In genomic region chr5:90170231-90170630, GRCh38 we compare ENCODE assay signal across 17 cellular contexts.
DNase-seq lines count a peak whose midpoint lies in the region; ATAC-seq and TF ChIP-seq lines count a peak whose summit lies in the region.
"Had no signal": no experiment of that assay in that cellular context is flagged by ENCODE, and none has a peak within 500 bp of the region (broad histone marks: within the 10 kb centered on the region; RNA-seq: fewer than 3 reads in every experiment).

No MANE protein-coding gene starts in this region.

- peak; percentile 15 for DNase-seq in NOMO-1 treated with DMSO at 0.1 percent for 48 hours (lab: John Stamatoyannopoulos, UW; ENCODE audit: unreplicated experiment)
- no peak for DNase-seq in NOMO-1 (lab: John Stamatoyannopoulos, UW; ENCODE audit: unreplicated experiment in 2 of 2)
- DNase-seq in RPMI7951 (ENCODE audit: low read depth), result peak; percentile 15
- DNase-seq in globus pallidus (ENCODE audit: low spot score), result peak; percentile 17
- DNase-seq in stimulated activated naive B cell treated with anti-CD40 and anti-IgM and Interleukin-4, amounts not matched to agents 10 μg/mL and 1 μg/mL and 100 μg/mL, for 72 hours, result no peak
- no peak for DNase-seq in activated naive CD4-positive, alpha-beta T cell treated with Interleukin-2 at 50 U/mL for 16 hours
- no peak for DNase-seq in endothelial cell (ENCODE audit: low spot score)
- no peak for DNase-seq in caudate nucleus (lab: John Stamatoyannopoulos, UW)
- DNase-seq: activated CD8-positive, alpha-beta T cell treated with anti-CD3 and anti-CD28 coated beads for 36 hours; CD4-positive, alpha-beta T cell; EL; HCEC 1CT; left colon; NCI-H1436 had no signal

- no peak overlapping the region for H3K27ac ChIP-seq in caudate nucleus (ENCODE audit: low read depth, low read length)
- H3K27ac ChIP-seq: hepatocyte, SJSA1 had no signal

- H3K36me3 Mint-ChIP-seq in stimulated activated naive B cell treated with anti-CD40 and anti-IgM and Interleukin-4, amounts not matched to agents 10 μg/mL and 1 μg/mL and 100 μg/mL, for 72 hours, result no peaks in the 10 kb centered on the region
- no peaks in the 10 kb centered on the region for H3K36me3 Mint-ChIP-seq in endothelial cell (ENCODE audit: low read depth, unreplicated experiment)

- no peak overlapping the region for H3K4me3 Mint-ChIP-seq in stimulated activated naive B cell treated with anti-CD40 and anti-IgM and Interleukin-4, amounts not matched to agents 10 μg/mL and 1 μg/mL and 100 μg/mL, for 72 hours
- H3K4me3 Mint-ChIP-seq in endothelial cell (ENCODE audit: unreplicated experiment), result no peak overlapping the region
- H3K4me3 Mint-ChIP-seq: activated CD8-positive, alpha-beta T cell treated with anti-CD3 and anti-CD28 coated beads for 36 hours; activated T-helper 17 cell treated with anti-CD3 and anti-CD28 coated beads, Interleukin-2, amount 50 U/mL, for 72 hours; CD4-positive, alpha-beta T cell had no signal

- no peak overlapping the region for H3K27ac Mint-ChIP-seq in stimulated activated naive B cell treated with anti-CD40 and anti-IgM and Interleukin-4, amounts not matched to agents 10 μg/mL and 1 μg/mL and 100 μg/mL, for 72 hours
- no peak overlapping the region for H3K27ac Mint-ChIP-seq in endothelial cell (ENCODE audit: unreplicated experiment)
- H3K27ac Mint-ChIP-seq: activated CD8-positive, alpha-beta T cell treated with anti-CD3 and anti-CD28 coated beads for 36 hours; activated T-helper 17 cell treated with anti-CD3 and anti-CD28 coated beads, Interleukin-2, amount 50 U/mL, for 72 hours; CD4-positive, alpha-beta T cell had no signal

- peak; percentile 29 to 44 for ATAC-seq in stimulated activated naive B cell treated with anti-CD40 and anti-IgM and Interleukin-4, amounts not matched to agents 10 μg/mL and 1 μg/mL and 100 μg/mL, for 72 hours (replicated peaks)
- ATAC-seq: activated CD8-positive, alpha-beta T cell treated with anti-CD3 and anti-CD28 coated beads for 36 hours; activated T-helper 17 cell treated with anti-CD3 and anti-CD28 coated beads, Interleukin-2, amount 50 U/mL, for 72 hours had no signal

- no peak for TF ChIP-seq CTCF in endothelial cell (IDR thresholded peaks at IDR 0.05; ENCODE audit: unreplicated experiment)

- H3K9me3 Mint-ChIP-seq in stimulated activated naive B cell treated with anti-CD40 and anti-IgM and Interleukin-4, amounts not matched to agents 10 μg/mL and 1 μg/mL and 100 μg/mL, for 72 hours, result no peaks in the 10 kb centered on the region
- no peaks in the 10 kb centered on the region for H3K9me3 Mint-ChIP-seq in endothelial cell (ENCODE audit: unreplicated experiment)
- H3K9me3 Mint-ChIP-seq: activated CD8-positive, alpha-beta T cell treated with anti-CD3 and anti-CD28 coated beads for 36 hours; activated T-helper 17 cell treated with anti-CD3 and anti-CD28 coated beads, Interleukin-2, amount 50 U/mL, for 72 hours; CD4-positive, alpha-beta T cell had no signal

- H3K27me3 Mint-ChIP-seq in stimulated activated naive B cell treated with anti-CD40 and anti-IgM and Interleukin-4, amounts not matched to agents 10 μg/mL and 1 μg/mL and 100 μg/mL, for 72 hours, result peaks cover 0 to 5% of the 10 kb centered on the region in 2 donors
- no peaks in the 10 kb centered on the region for H3K27me3 Mint-ChIP-seq in endothelial cell (ENCODE audit: unreplicated experiment)
- H3K27me3 Mint-ChIP-seq: activated T-helper 17 cell treated with anti-CD3 and anti-CD28 coated beads, Interleukin-2, amount 50 U/mL, for 72 hours had no signal

- peaks cover 3 to 27% of the 10 kb centered on the region in 2 donors for H3K4me1 Mint-ChIP-seq in stimulated activated naive B cell treated with anti-CD40 and anti-IgM and Interleukin-4, amounts not matched to agents 10 μg/mL and 1 μg/mL and 100 μg/mL, for 72 hours
- H3K4me1 Mint-ChIP-seq in endothelial cell (ENCODE audit: unreplicated experiment), result peaks cover 3% of the 10 kb centered on the region
- H3K4me1 Mint-ChIP-seq: activated T-helper 17 cell treated with anti-CD3 and anti-CD28 coated beads, Interleukin-2, amount 50 U/mL, for 72 hours had no signal

Comparison
In these comparisons a context has a peak if more than half of its experiments do, and no peak if none do; other contexts are left out.
1. DNase-seq: peak in NOMO-1 treated with DMSO at 0.1 percent for 48 hours (single experiment), RPMI7951 (single experiment) and globus pallidus (single experiment); none in NOMO-1 (0 of 2), stimulated activated naive B cell treated with anti-CD40 and anti-IgM and Interleukin-4, amounts not matched to agents 10 μg/mL and 1 μg/mL and 100 μg/mL, for 72 hours (single experiment), activated naive CD4-positive, alpha-beta T cell treated with Interleukin-2 at 50 U/mL for 16 hours (single experiment), endothelial cell (single experiment) and caudate nucleus (0 of 61).